Comparison of ENCODE assay signal across 19 cellular contexts in the genomic region with DNA sequence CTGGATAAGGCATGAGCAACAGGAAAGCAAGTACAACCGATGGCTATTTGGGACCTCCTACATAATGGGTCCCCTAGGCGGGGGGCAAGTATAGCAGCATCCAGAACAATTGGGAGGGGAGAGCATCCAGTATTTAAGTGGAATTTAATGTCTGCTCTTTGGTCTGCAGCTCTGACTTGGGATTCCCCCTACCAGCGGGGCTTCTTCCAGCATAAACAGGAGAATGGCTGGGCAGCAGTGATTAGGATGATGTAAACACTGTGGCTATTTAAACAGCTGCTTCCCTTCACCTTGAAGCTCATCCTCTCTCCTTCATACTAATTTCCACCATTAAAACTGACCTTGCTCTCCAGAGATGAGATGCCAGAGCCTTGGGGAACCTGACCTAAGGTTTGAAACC.
DNase-seq lines count a peak whose midpoint lies in the region; ATAC-seq and TF ChIP-seq lines count a peak whose summit lies in the region.
"Had no signal": no experiment of that assay in that cellular context is flagged by ENCODE, and none has a peak within 500 bp of the region (broad histone marks: within the 10 kb centered on the region; RNA-seq: fewer than 3 reads in every experiment).

No MANE protein-coding gene starts in this region.

- POLR2A ChIA-PET in WTC11 (lab: Charles Lee) = no interaction called here

- DNase-seq in Daoy (ENCODE audit: low read depth) (peak; percentile 17), NCI-H2081 treated with DMSO at 0.1 percent for 48 hours (lab: John Stamatoyannopoulos, UW) (peak; percentile 24), WTC11 (ENCODE audit: low spot score) (no peak), left kidney (ENCODE audit: low read depth, low spot score) (peak; percentile 9), amniotic stem cell (lab: John Stamatoyannopoulos, UW) (no peak), transverse colon (no peak), Ammon's horn (ENCODE audit: low spot score) (no peak)
- DNase-seq in activated naive CD4-positive, alpha-beta T cell treated with Interleukin-2 at 50 U/mL for 16 hours = no peak
- DNase-seq: activated CD4-positive, alpha-beta T cell treated with anti-CD3 and anti-CD28 coated beads, Interleukin-2, amount 50 U/mL, for 4 hours; activated gamma-delta T cell treated with Interleukin-2 at 50 U/mL for 16 hours; aorta; CD8-positive, alpha-beta T cell; islet precursor cell; naive B cell; NCI-H526 treated with DMSO at 0.1 percent for 48 hours; pancreas; sigmoid colon; stimulated activated naive CD4-positive, alpha-beta T cell had no signal

- H3K4me1 Mint-ChIP-seq in WTC11 = peaks cover 15% of the 10 kb centered on the region
- H3K4me1 Mint-ChIP-seq: naive B cell had no signal

- WGBS in transverse colon (ENCODE audit: low coverage in 1 of 2), 2 donors = 40 to 55% methylated on average over 1 to 3 of the region's 3 CpGs

- CTCF ChIA-PET in WTC11 (lab: Charles Lee) = interaction anchor here (1.5 kb wide), 1 partner anchor 42 kb away, joined by 4 read pairs; no protein-coding TSS in a partner anchor

- no peak overlapping the region for H3K4me3 Mint-ChIP-seq in WTC11
- H3K4me3 Mint-ChIP-seq: CD8-positive, alpha-beta T cell; naive B cell; T-helper 1 cell treated with Interleukin-12 subunit alpha and Interleukin-12 subunit beta and Interleukin-4 antibody, amounts not matched to agents 30 μg/mL and 1 μg/mL, for 36 hours had no signal

- H3K27ac ChIP-seq in transverse colon = no peak overlapping the region
- H3K27ac ChIP-seq: pancreas, sigmoid colon had no signal

- TF ChIP-seq EP300 in transverse colon (IDR thresholded peaks at IDR 0.05; ENCODE audit: low read depth) = no peak

- H3K9me3 ChIP-seq in transverse colon = no peaks in the 10 kb centered on the region
- H3K9me3 ChIP-seq: pancreas, sigmoid colon had no signal

- no peaks in the 10 kb centered on the region for H3K4me1 ChIP-seq in transverse colon
- H3K4me1 ChIP-seq: pancreas had no signal

- no peaks in the 10 kb centered on the region for H3K9me3 Mint-ChIP-seq in WTC11
- H3K9me3 Mint-ChIP-seq: CD8-positive, alpha-beta T cell; T-helper 1 cell treated with Interleukin-12 subunit alpha and Interleukin-12 subunit beta and Interleukin-4 antibody, amounts not matched to agents 30 μg/mL and 1 μg/mL, for 36 hours had no signal

- no peaks in the 10 kb centered on the region for H3K36me3 Mint-ChIP-seq in WTC11
- H3K36me3 Mint-ChIP-seq: CD8-positive, alpha-beta T cell; naive B cell had no signal

- peaks cover 4% of the 10 kb centered on the region for H3K27me3 ChIP-seq in transverse colon
- H3K27me3 ChIP-seq: pancreas, sigmoid colon had no signal

- H3K27ac Mint-ChIP-seq in WTC11 = no peak overlapping the region
- H3K27ac Mint-ChIP-seq: CD8-positive, alpha-beta T cell; naive B cell; T-helper 1 cell treated with Interleukin-12 subunit alpha and Interleukin-12 subunit beta and Interleukin-4 antibody, amounts not matched to agents 30 μg/mL and 1 μg/mL, for 36 hours had no signal

- TF ChIP-seq POLR2A in transverse colon (IDR thresholded peaks at IDR 0.05) = no peak

- no peaks in the 10 kb centered on the region for H3K36me3 ChIP-seq in transverse colon
- H3K36me3 ChIP-seq: pancreas, sigmoid colon had no signal

- in situ Hi-C loops in transverse colon (cut with MboI; ENCODE audit: low pct_ligation_motif_present in 1 of 4, low pct_unique_long_range_greater_than_20kb in 1 of 4, low sequenced_read_pairs in 3 of 4) = no loop called here

- H3K4me3 ChIP-seq in transverse colon = no peak overlapping the region
- H3K4me3 ChIP-seq: pancreas, sigmoid colon had no signal

- peak; percentile 48 for ATAC-seq in WTC11
- ATAC-seq: CD8-positive, alpha-beta T cell; pancreas had no signal

- TF ChIP-seq CTCF in WTC11 (IDR thresholded peaks at IDR 0.05) (no peak), transverse colon (IDR thresholded peaks at IDR 0.05) (no peak)

- intact Hi-C loops in transverse colon (cut with DNase I; ENCODE audit: low total_unique reads) = loop anchor here (2.0 kb wide), 1 partner anchor 19 kb away; no protein-coding TSS in a partner anchor

- H3K27me3 Mint-ChIP-seq in WTC11 (ENCODE audit: low read depth) = no peaks in the 10 kb centered on the region; the same call in 1 of the 2 replicates

TF ChIP-seq in WTC11, 78 proteins besides CTCF, POLR2A, EP300 and RAD21:
- TF ChIP-seq ZBTB21 (CRISPR knock-in tag; IDR thresholded peaks at IDR 0.05; ENCODE audit: borderline replicate concordance) (no peak), MXD4 (CRISPR knock-in tag; IDR thresholded peaks at IDR 0.05; ENCODE audit: borderline replicate concordance) (no peak), ELF4 (CRISPR knock-in tag; IDR thresholded peaks at IDR 0.05; ENCODE audit: low read depth) (no peak), NR2C2 (CRISPR knock-in tag; IDR thresholded peaks at IDR 0.05) (no peak), ZNF671 (CRISPR knock-in tag; IDR thresholded peaks at IDR 0.05) (no peak), STAT6 (CRISPR knock-in tag; conservative IDR thresholded peaks at IDR 0.05; ENCODE audit: low read depth) (no peak)

Comparison
In these comparisons a context has a peak if more than half of its experiments do, and no peak if none do; other contexts are left out.
1. DNase-seq: peak in Daoy (single experiment), NCI-H2081 treated with DMSO at 0.1 percent for 48 hours (single experiment) and left kidney (single experiment); none in WTC11 (single experiment), amniotic stem cell (single experiment), transverse colon (single experiment), activated naive CD4-positive, alpha-beta T cell treated with Interleukin-2 at 50 U/mL for 16 hours (single experiment) and Ammon's horn (single experiment).